ENCODE assay signal across 11 cellular contexts in genomic region chr14:96268426-96269358, GRCh38. TPM values are rescaled to one million over a fixed set of nuclear protein-coding genes. Genes with fewer than 3 reads are reported as not detected.
DNase-seq lines count a peak whose midpoint lies in the region; ATAC-seq and TF ChIP-seq lines count a peak whose summit lies in the region.
"Had no signal": no experiment of that assay in that cellular context is flagged by ENCODE, and none has a peak within 500 bp of the region (broad histone marks: within the 10 kb centered on the region; RNA-seq: fewer than 3 reads in every experiment).

No MANE protein-coding gene starts in this region.

- H3K27me3 ChIP-seq in A673 (replicated peaks; ENCODE audit: insufficient read depth, low read depth, low read length, poor library complexity) = no peaks in the 10 kb centered on the region
- no peaks in the 10 kb centered on the region for H3K27me3 ChIP-seq in muscle layer of colon (ENCODE audit: control insufficient read depth in 1 of 2, insufficient read depth in 2 of 2, low read length in 2 of 2)

- CTCF ChIA-PET in A673 (lab: Charles Lee) = no interaction called here

- POLR2A ChIA-PET in A673 (lab: Charles Lee; ENCODE audit: low non-redundant PET) = interaction anchor here (0.6 kb wide), 1 partner anchor 64 kb away, joined by 3 read pairs; the partner anchor contains the start of gene BDKRB2

- no peaks in the 10 kb centered on the region for H3K9me3 Mint-ChIP-seq in activated T-cell treated with anti-CD3 and anti-CD28 coated beads, Interleukin-2, amount 50 U/mL, for 4 hours

- no peak overlapping the region for H3K4me3 Mint-ChIP-seq in activated T-cell treated with anti-CD3 and anti-CD28 coated beads, Interleukin-2, amount 50 U/mL, for 4 hours
- H3K4me3 Mint-ChIP-seq: CD4-positive, alpha-beta memory T cell had no signal

- intact Hi-C loops in A673 (cut with micrococcal nuclease; ENCODE audit: unreplicated experiment) = no loop called here

- DNase-seq in A673 (ENCODE audit: low spot score) (peak; percentile 55), LHCN-M2 (ENCODE audit: low read depth) (peak; percentile 77), epithelial cell of esophagus (ENCODE audit: low read depth) (peak; percentile 96), NCI-H345 treated with DMSO at 0.1 percent for 48 hours (lab: John Stamatoyannopoulos, UW; ENCODE audit: unreplicated experiment) (no peak), NCI-H187 (lab: John Stamatoyannopoulos, UW) (no peak)
- DNase-seq in activated T-cell treated with anti-CD3 and anti-CD28 coated beads, Interleukin-2, amount 50 U/mL, for 4 hours = no peak
- DNase-seq: activated gamma-delta T cell treated with Interleukin-2 at 50 U/mL for 16 hours; CD4-positive, alpha-beta memory T cell had no signal

- H3K9me3 ChIP-seq in A673 (ENCODE audit: low read depth, low read length, poor library complexity, severe bottlenecking) (no peaks in the 10 kb centered on the region), muscle layer of colon (ENCODE audit: low read length) (no peaks in the 10 kb centered on the region)

- H3K36me3 ChIP-seq in A673 (ENCODE audit: insufficient read depth, low read length, poor library complexity, severe bottlenecking) (no peaks in the 10 kb centered on the region), muscle layer of colon (ENCODE audit: insufficient read depth, low read length) (no peaks in the 10 kb centered on the region)

- H3K9ac ChIP-seq in muscle layer of colon (ENCODE audit: low read length) = no peak overlapping the region

- H3K4me3 ChIP-seq in A673 (ENCODE audit: low read depth, low read length, poor library complexity, severe bottlenecking) (no peak overlapping the region), epithelial cell of esophagus (ENCODE audit: low read length) (no peak overlapping the region), muscle layer of colon (ENCODE audit: low read depth in 1 of 2, low read length in 2 of 2) (no peak overlapping the region)
- H3K4me3 ChIP-seq: SK-N-MC had no signal

- H3K4me1 ChIP-seq in A673 (ENCODE audit: insufficient read depth, low read length, poor library complexity, severe bottlenecking) = peaks cover 28% of the 10 kb centered on the region
- peaks cover 27% of the 10 kb centered on the region for H3K4me1 ChIP-seq in muscle layer of colon (ENCODE audit: insufficient read depth, low read length)

- H3K27me3 Mint-ChIP-seq in activated T-cell treated with anti-CD3 and anti-CD28 coated beads, Interleukin-2, amount 50 U/mL, for 4 hours (ENCODE audit: low read depth) = peaks cover 4% of the 10 kb centered on the region

- TF ChIP-seq CTCF in A673 (conservative IDR thresholded peaks at IDR 0.05; ENCODE audit: low read depth, low read length) (no peak), epithelial cell of esophagus (IDR thresholded peaks at IDR 0.05; ENCODE audit: insufficient read depth, low read depth, low read length, missing control alignments) (no peak)

- no peaks in the 10 kb centered on the region for H3K4me1 Mint-ChIP-seq in activated T-cell treated with anti-CD3 and anti-CD28 coated beads, Interleukin-2, amount 50 U/mL, for 4 hours (ENCODE audit: low read depth)
- H3K4me1 Mint-ChIP-seq: CD4-positive, alpha-beta memory T cell had no signal

- no peaks in the 10 kb centered on the region for H3K36me3 Mint-ChIP-seq in activated T-cell treated with anti-CD3 and anti-CD28 coated beads, Interleukin-2, amount 50 U/mL, for 4 hours (ENCODE audit: insufficient read depth)

- H3K27ac ChIP-seq in A673 (ENCODE audit: low read depth, low read length, poor library complexity, severe bottlenecking) = no peak overlapping the region
- H3K27ac ChIP-seq in muscle layer of colon (ENCODE audit: low read depth, low read length) = peak overlapping the region; percentile 59
- H3K27ac ChIP-seq: SK-N-MC had no signal

- no peak for ATAC-seq in activated T-cell treated with anti-CD3 and anti-CD28 coated beads, Interleukin-2, amount 50 U/mL, for 4 hours
- ATAC-seq in GM18519 (IDR thresholded peaks at IDR 0.05; ENCODE audit: low FRiP score, unreplicated experiment) = no peak

- no TSS peak for BruUV-seq in A673 (replicated peaks; lab: Mats Ljungman, UMichigan)

RNA-seq across cellular contexts. Expression of gene BDKRB1, which starts 12.7 kb away (rescaled TPM):
- total RNA-seq in A673 (2021) = not detected in 2 replicates
- total RNA-seq in LHCN-M2 (2014; rRNA removed) = 0.98 and 4.2 TPM in 2 replicates
- 4.2 TPM for polyA plus RNA-seq in LHCN-M2 (2012)
- not detected for total RNA-seq in activated T-cell treated with anti-CD3 and anti-CD28 coated beads, Interleukin-2, amount 50 U/mL, for 4 hours
- total RNA-seq: CD4-positive, alpha-beta memory T cell had no signal
- polyA plus RNA-seq: CD4-positive, alpha-beta memory T cell had no signal

Comparison
In these comparisons a context has a peak if more than half of its experiments do, and no peak if none do; other contexts are left out.
1. DNase-seq: peak in A673 (single experiment), LHCN-M2 (single experiment) and epithelial cell of esophagus (single experiment); none in NCI-H345 treated with DMSO at 0.1 percent for 48 hours (single experiment), activated T-cell treated with anti-CD3 and anti-CD28 coated beads, Interleukin-2, amount 50 U/mL, for 4 hours (single experiment) and NCI-H187 (0 of 2).